ENCODE assay signal across 20 cellular contexts in genomic region chr1:47675721-47676120, GRCh38.
DNase-seq lines count a peak whose midpoint lies in the region; ATAC-seq and TF ChIP-seq lines count a peak whose summit lies in the region.
"Had no signal": no experiment of that assay in that cellular context is flagged by ENCODE, and none has a peak within 500 bp of the region (broad histone marks: within the 10 kb centered on the region; RNA-seq: fewer than 3 reads in every experiment).

No MANE protein-coding gene starts in this region.

- intact Hi-C loops in left cardiac atrium (cut with DNase I) (no loop called here), sigmoid colon (cut with DNase I) (no loop called here), vagina (cut with DNase I) (no loop called here)

- TF ChIP-seq POLR2A in sigmoid colon (IDR thresholded peaks at IDR 0.05): no peak
- TF ChIP-seq POLR2A in vagina (IDR thresholded peaks at IDR 0.05): no peak
- TF ChIP-seq POLR2A in erythroblast (IDR thresholded peaks at IDR 0.05; ENCODE audit: low read length): no peak

- no peak overlapping the region for H3K23ac ChIP-seq in mesendoderm (ENCODE audit: low read length)

- no peak overlapping the region for H2AK5ac ChIP-seq in mesendoderm (ENCODE audit: low read length)

- H2BK120ac ChIP-seq in mesendoderm (ENCODE audit: low read depth, low read length): no peak overlapping the region

- no peak overlapping the region for H3K4me2 ChIP-seq in mesendoderm (ENCODE audit: low read length)

- TF ChIP-seq CTCF in right atrium auricular region (IDR thresholded peaks at IDR 0.05): no peak
- TF ChIP-seq CTCF in sigmoid colon (IDR thresholded peaks at IDR 0.05): no peak
- no peak for TF ChIP-seq CTCF in vagina (IDR thresholded peaks at IDR 0.05)

- H3K27me3 ChIP-seq in right atrium auricular region (no peaks in the 10 kb centered on the region), sigmoid colon (no peaks in the 10 kb centered on the region), vagina (no peaks in the 10 kb centered on the region), mesendoderm (ENCODE audit: insufficient read depth, low read length, poor library complexity) (no peaks in the 10 kb centered on the region)

- DNase-seq in right atrium auricular region (ENCODE audit: low spot score): peak; percentile 23
- no peak for DNase-seq in left cardiac atrium
- DNase-seq in islet precursor cell: peak; percentile 22
- peak; percentile 20 for DNase-seq in sigmoid colon
- peak; percentile 61 to 62 for DNase-seq in vagina (ENCODE audit: extremely low spot score in 2 of 2)
- no peak for DNase-seq in stimulated activated CD4-positive, alpha-beta T cell treated with anti-CD3 and anti-CD28 coated beads, Interleukin-15, amount 100 ng/mL, for 24 hours
- no peak for DNase-seq in mesendoderm
- no peak for DNase-seq in erythroblast (lab: John Stamatoyannopoulos, UW)
- DNase-seq: CD4-positive, CD25-positive, alpha-beta regulatory T cell; COR-L47; GF-D8; GOT3; KBM-7; NCI-H1417; NCI-H187; NCI-H2227 treated with DMSO at 0.1 percent for 48 hours; NCI-H510A treated with DMSO at 0.1 percent for 48 hours; NCI-H774; Right ventricle myocardium superior had no signal

- H2BK15ac ChIP-seq in mesendoderm (replicated peaks; ENCODE audit: low read depth): no peak overlapping the region

- H3K9me3 ChIP-seq in right atrium auricular region (peaks cover 0 to 30% of the 10 kb centered on the region in 2 donors), sigmoid colon (peaks cover 0 to 7% (median 2%) of the 10 kb centered on the region in 4 donors), vagina (no peaks in the 10 kb centered on the region)

- ATAC-seq in left cardiac atrium: no peak
- ATAC-seq: HepG2 had no signal

- H3K56ac ChIP-seq in mesendoderm (ENCODE audit: low read length): no peak overlapping the region

- H3K9ac ChIP-seq in mesendoderm (ENCODE audit: low read length): no peak overlapping the region

- no peaks in the 10 kb centered on the region for H3K79me2 ChIP-seq in mesendoderm (ENCODE audit: control insufficient read depth, insufficient read depth, low read length)

- TF ChIP-seq EP300 in sigmoid colon (IDR thresholded peaks at IDR 0.05): no peak

- no peak overlapping the region for H3K4ac ChIP-seq in mesendoderm (ENCODE audit: low read depth, low read length)

- no peak overlapping the region for H4K8ac ChIP-seq in mesendoderm (ENCODE audit: low read depth, low read length)

- no peak overlapping the region for H4K5ac ChIP-seq in mesendoderm (ENCODE audit: low read length)

- no peaks in the 10 kb centered on the region for H3K79me1 ChIP-seq in mesendoderm (ENCODE audit: low read length)

- H3K36me3 ChIP-seq in right atrium auricular region (no peaks in the 10 kb centered on the region), sigmoid colon (no peaks in the 10 kb centered on the region), vagina (no peaks in the 10 kb centered on the region), mesendoderm (ENCODE audit: control insufficient read depth, insufficient read depth, low read length) (no peaks in the 10 kb centered on the region)

- H3K4me3 ChIP-seq in right atrium auricular region: no peak overlapping the region
- no peak overlapping the region for H3K4me3 ChIP-seq in sigmoid colon
- H3K4me3 ChIP-seq in vagina: no peak overlapping the region
- H3K4me3 ChIP-seq in mesendoderm (ENCODE audit: low read length): no peak overlapping the region

- WGBS in sigmoid colon, 2 donors: 95 to 96% methylated on average over 11 of the region's 11 CpGs
- no CpG with 5 or more reads among the region's 11 CpGs for WGBS in mesendoderm (ENCODE audit: extremely low coverage, insufficient coverage, low lambda C conversion rate)

- H3K4me1 ChIP-seq in right atrium auricular region (no peaks in the 10 kb centered on the region), sigmoid colon (no peaks in the 10 kb centered on the region), vagina (no peaks in the 10 kb centered on the region), mesendoderm (ENCODE audit: control insufficient read depth, low read depth, low read length) (no peaks in the 10 kb centered on the region)

- H3K27ac ChIP-seq in right atrium auricular region: no peak overlapping the region
- no peak overlapping the region for H3K27ac ChIP-seq in sigmoid colon
- H3K27ac ChIP-seq in vagina: no peak overlapping the region
- H3K27ac ChIP-seq in mesendoderm (ENCODE audit: low read depth, low read length): no peak overlapping the region

- no peak overlapping the region for H3K18ac ChIP-seq in mesendoderm (ENCODE audit: low read length)

- H2BK5ac ChIP-seq in mesendoderm (ENCODE audit: low read length): no peak overlapping the region

Comparison
In these comparisons a context has a peak if more than half of its experiments do, and no peak if none do; other contexts are left out.
1. DNase-seq: peak in right atrium auricular region (single experiment), islet precursor cell (single experiment), sigmoid colon (single experiment) and vagina (2 of 2); none in left cardiac atrium (single experiment), stimulated activated CD4-positive, alpha-beta T cell treated with anti-CD3 and anti-CD28 coated beads, Interleukin-15, amount 100 ng/mL, for 24 hours (single experiment), mesendoderm (single experiment) and erythroblast (0 of 2).